8 cellular contexts compared by ENCODE assay signal in the genomic region with DNA sequence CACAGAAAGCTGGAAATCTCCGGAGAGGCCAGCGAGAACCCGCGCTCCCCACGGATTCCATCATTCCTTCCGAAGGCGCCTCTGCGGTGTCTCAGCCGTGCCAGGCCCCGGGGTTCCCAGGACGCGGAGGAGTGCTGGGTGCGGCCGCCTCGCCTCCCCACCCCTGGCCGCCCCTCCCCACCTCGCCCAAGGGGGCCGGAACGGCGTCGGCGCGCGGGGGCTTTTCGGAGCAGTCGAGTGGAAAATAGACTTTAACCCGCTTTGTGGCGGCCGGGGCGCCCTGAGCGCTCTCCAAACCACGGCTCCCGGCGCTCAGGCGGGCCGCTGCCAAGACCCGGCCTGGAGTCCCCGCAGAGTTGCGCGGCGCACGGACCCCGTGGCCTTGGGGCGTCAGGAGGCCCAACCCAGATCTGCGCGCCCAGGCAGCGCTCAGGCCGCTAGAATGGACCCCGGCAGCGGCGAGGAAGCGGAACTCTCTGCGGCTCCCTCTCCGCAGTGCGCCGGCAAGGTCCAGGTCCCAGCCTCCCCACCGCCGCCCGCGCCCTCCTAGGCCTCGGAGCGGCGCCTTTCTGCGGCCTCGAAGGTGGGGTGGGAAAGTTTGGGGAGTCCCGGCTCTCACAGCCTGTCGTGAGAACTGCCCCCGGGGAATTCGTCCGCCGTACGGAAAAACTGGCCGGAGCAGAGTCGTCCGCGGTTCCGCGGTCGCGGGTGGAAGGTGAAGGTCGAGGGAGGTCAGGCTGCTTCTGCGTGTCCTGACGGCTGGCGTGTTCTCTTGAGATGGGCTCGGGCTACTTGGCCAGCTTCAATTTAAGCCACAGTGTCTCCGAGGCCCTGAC. TPM values are rescaled to one million over a fixed set of nuclear protein-coding genes. Genes with fewer than 3 reads are reported as not detected.
DNase-seq lines count a peak whose midpoint lies in the region; ATAC-seq and TF ChIP-seq lines count a peak whose summit lies in the region.

No MANE protein-coding gene starts in this region.

- H3K9me3 ChIP-seq in WERI-Rb-1 (ENCODE audit: severe bottlenecking) (peaks cover 7% of the 10 kb centered on the region), esophagus muscularis mucosa (no peaks in the 10 kb centered on the region)

- H3K36me3 Mint-ChIP-seq in nephron progenitor cell (ENCODE audit: low read depth) = no peaks in the 10 kb centered on the region

- H3K27ac ChIP-seq in WERI-Rb-1 (peak overlapping the region; percentile 56), esophagus muscularis mucosa (replicated peaks in 1 of 4) (no peak overlapping the region)

- WGBS in esophagus muscularis mucosa = under 1% methylated on average over 20 of the region's 86 CpGs

- H3K4me3 Mint-ChIP-seq in nephron progenitor cell = peak overlapping the region; percentile 57

- peaks cover 6% of the 10 kb centered on the region for H3K36me3 ChIP-seq in WERI-Rb-1
- H3K36me3 ChIP-seq in esophagus muscularis mucosa = no peaks in the 10 kb centered on the region

- DNase-seq in GM12864 (ENCODE audit: low read depth) (no peak), HuH-7 (ENCODE audit: low spot score) (peak; percentile 87), WERI-Rb-1 (peak; percentile 91), esophagus muscularis mucosa (ENCODE audit: extremely low spot score) (no peak), nephron progenitor cell (peak; percentile 71), DMS153 treated with DMSO at 0.1 percent for 48 hours (lab: John Stamatoyannopoulos, UW; ENCODE audit: unreplicated experiment) (no peak), OCI-M2 (lab: John Stamatoyannopoulos, UW; ENCODE audit: unreplicated experiment) (no peak)

- H3K4me1 ChIP-seq in esophagus muscularis mucosa = peaks cover 53 to 66% (median 61%) of the 10 kb centered on the region in 4 donors

- peaks cover 62% of the 10 kb centered on the region for H3K27me3 Mint-ChIP-seq in nephron progenitor cell (ENCODE audit: low read depth, poor library complexity)

- H3K9me3 Mint-ChIP-seq in nephron progenitor cell = peaks cover 4% of the 10 kb centered on the region

- TF ChIP-seq EP300 in esophagus muscularis mucosa (IDR thresholded peaks at IDR 0.05) = no peak

- TF ChIP-seq CTCF in GM12864 (IDR thresholded peaks at IDR 0.05; ENCODE audit: low read depth, low read length, missing control alignments) (no peak), WERI-Rb-1 (IDR thresholded peaks at IDR 0.05; ENCODE audit: low read depth, low read length) (no peak), esophagus muscularis mucosa (IDR thresholded peaks at IDR 0.05) (no peak), nephron progenitor cell (IDR thresholded peaks at IDR 0.05) (no peak)

- ATAC-seq in GM21526 (IDR thresholded peaks at IDR 0.05; ENCODE audit: low FRiP score, unreplicated experiment) = peak; percentile 60

- no peak for TF ChIP-seq POLR2A in esophagus muscularis mucosa (IDR thresholded peaks at IDR 0.05; ENCODE audit: low read depth)

- H3K27ac Mint-ChIP-seq in nephron progenitor cell = no peak overlapping the region

- intact Hi-C loops in esophagus muscularis mucosa (cut with DNase I) = no loop called here

- H3K27me3 ChIP-seq in WERI-Rb-1 (ENCODE audit: insufficient read depth, low read depth, severe bottlenecking) (peaks cover 32% of the 10 kb centered on the region), esophagus muscularis mucosa (peaks cover 32 to 100% (median 86%) of the 10 kb centered on the region in 4 donors)

- H3K4me3 ChIP-seq in GM12864 (ENCODE audit: low read depth, low read length) (peak overlapping the region; percentile 39), WERI-Rb-1 (ENCODE audit: low read depth, low read length) (peak overlapping the region; percentile 55), esophagus muscularis mucosa (peak overlapping the region; percentile 47 to 57 (median 49))

- peaks cover 17% of the 10 kb centered on the region for H3K4me1 Mint-ChIP-seq in nephron progenitor cell

RNA-seq across cellular contexts. Expression of gene EMX1, which starts 1.2 kb away (rescaled TPM):
- total RNA-seq in esophagus muscularis mucosa = not detected

RNA-seq across cellular contexts. Expression of gene SPR, which starts 28.9 kb away (rescaled TPM):
- 10 to 100 TPM; 30.3 to 57.0 (median 50.3) TPM for total RNA-seq in esophagus muscularis mucosa

Comparison
In these comparisons a context has a peak if more than half of its experiments do, and no peak if none do; other contexts are left out.
1. DNase-seq: peak in HuH-7 (single experiment), WERI-Rb-1 (single experiment) and nephron progenitor cell (single experiment); none in GM12864 (single experiment), esophagus muscularis mucosa (single experiment), DMS153 treated with DMSO at 0.1 percent for 48 hours (single experiment) and OCI-M2 (single experiment).
2. Peak in every context shown above with its lines, with median percentiles within 50 percentile points of each other: H3K4me3 ChIP-seq.